Comparison of ENCODE assay signal across 18 cellular contexts in genomic region chr9:95037789-95038521, GRCh38.
A peak's percentile ranks its signal among the peaks of the same experiment; 100 is the strongest.
DNase-seq lines count a peak whose midpoint lies in the region; ATAC-seq, FAIRE-seq and TF ChIP-seq lines count a peak whose summit lies in the region.
"Had no signal": no experiment of that assay in that cellular context is flagged by ENCODE, and none has a peak within 500 bp of the region (broad histone marks: within the 10 kb centered on the region; RNA-seq: fewer than 3 reads in every experiment).

No MANE protein-coding gene starts in this region.

- H3K4me2 ChIP-seq in A549 (peak overlapping the region; percentile 24; the same call in 2 of the 3 replicates), keratinocyte (ENCODE audit: control insufficient read depth, extremely low read depth, insufficient read depth, low read depth, low read length) (peak overlapping the region; percentile 87)

- H3K4me1 ChIP-seq in A549 (peaks cover 97% of the 10 kb centered on the region), keratinocyte (ENCODE audit: control insufficient read depth, extremely low read depth, insufficient read depth, low read length) (peaks cover 39% of the 10 kb centered on the region), rectal smooth muscle tissue (ENCODE audit: control insufficient read depth, insufficient read depth, low read length) (peaks cover 36% of the 10 kb centered on the region), small intestine (ENCODE audit: control insufficient read depth in 2 of 2, insufficient read depth in 1 of 2, low read depth in 1 of 2, low read length in 1 of 2) (peaks cover 4 to 16% of the 10 kb centered on the region in 2 donors)

- CTCF ChIA-PET in A549 (lab: Yijun Ruan, JAX): interaction anchor here (0.8 to 1.7 kb wide), 6 partner anchors 8 to 356 kb away, joined by 3 to 4 read pairs (median 3); no protein-coding TSS in a partner anchor

- POLR2A ChIA-PET in A549 (lab: Yijun Ruan, JAX): interaction anchor here (1.5 kb wide), 1 partner anchor 12 kb away, joined by 3 read pairs; no protein-coding TSS in a partner anchor

- ATAC-seq in A549 (peak in 1 of 2 experiments; percentile 13; a peak in 1 of 6 replicates), SK-N-SH treated with all-trans-retinoic acid at 6 μM for 48 hours (peak; percentile 21; the same call in 1 of the 3 replicates), GM21367 (IDR thresholded peaks at IDR 0.05; ENCODE audit: unreplicated experiment) (no peak)
- ATAC-seq: activated T-helper 17 cell treated with anti-CD3 and anti-CD28 coated beads, Interleukin-2, amount 50 U/mL, for 72 hours had no signal

- H2AFZ ChIP-seq in keratinocyte (ENCODE audit: control insufficient read depth, low read length): no peak overlapping the region

- no peak for TF ChIP-seq RAD21 in A549 (conservative IDR thresholded peaks at IDR 0.05 in 1 of 2, IDR thresholded peaks at IDR 0.05 in 1 of 2)

- 84% methylated on average over 7 of the region's 7 CpGs for WGBS in A549 (ENCODE audit: missing lambda C conversion rate)
- WGBS in small intestine, 3 donors: 83 to 88% (median 85%) methylated on average over 7 of the region's 7 CpGs

- H3K9ac ChIP-seq in keratinocyte (ENCODE audit: control insufficient read depth, extremely low read depth, insufficient read depth, low read length) (peak overlapping the region; percentile 82), rectal smooth muscle tissue (ENCODE audit: low read length) (no peak overlapping the region)

- H3K9me3 ChIP-seq in A549 (no peaks in the 10 kb centered on the region), keratinocyte (ENCODE audit: control insufficient read depth, low read depth, low read length) (no peaks in the 10 kb centered on the region), small intestine (ENCODE audit: control insufficient read depth, low read depth) (no peaks in the 10 kb centered on the region)

- FAIRE-seq in A549 (lab: Jason Lieb, UNC) (no peak), keratinocyte (lab: Jason Lieb, UNC) (peak; percentile 92), small intestine (lab: Jason Lieb, UNC) (no peak)

- TF ChIP-seq EP300 in A549 (IDR thresholded peaks at IDR 0.05): no peak

- DNase-seq in A549 (ENCODE audit: low read depth in 1 of 2, low spot score in 1 of 2) (no peak), keratinocyte (ENCODE audit: low read depth, low spot score) (no peak), EL (no peak), 8988T (no peak), small intestine (no peak)
- DNase-seq: activated CD4-positive, alpha-beta T cell treated with anti-CD3 and anti-CD28 coated beads, Interleukin-2, amount 50 U/mL, for 4 hours; amygdala; foreskin fibroblast; GOT3; immature natural killer cell; KBM-7; NCI-H1694; NCI-H526 treated with DMSO at 0.1 percent for 48 hours; T-helper 9 cell had no signal

- no peak for TF ChIP-seq POLR2A in A549 (IDR thresholded peaks at IDR 0.05; ENCODE audit: low read length)

- H3K36me3 ChIP-seq in keratinocyte (ENCODE audit: control insufficient read depth in 2 of 2, extremely low read depth in 1 of 2, insufficient read depth in 2 of 2, low read length in 2 of 2) (peaks cover 3 to 6% of the 10 kb centered on the region in 2 experiments), rectal smooth muscle tissue (ENCODE audit: control insufficient read depth, insufficient read depth, low read length) (no peaks in the 10 kb centered on the region), small intestine (ENCODE audit: control insufficient read depth in 2 of 2, insufficient read depth in 2 of 2, low read length in 2 of 2) (peaks cover 0 to 4% of the 10 kb centered on the region in 2 donors)

- H3K27ac ChIP-seq in A549 (peak overlapping the region; percentile 6 to 47; a peak in 4 of 6 replicates), keratinocyte (ENCODE audit: control insufficient read depth, insufficient read depth, low read length) (peak overlapping the region; percentile 98), rectal smooth muscle tissue (ENCODE audit: low read depth, low read length) (peak overlapping the region; percentile 35), small intestine (ENCODE audit: low read depth in 1 of 2, low read length in 1 of 2) (peak overlapping the region in 1 of 2 donors; percentile 8)

- H3K27me3 ChIP-seq in keratinocyte (ENCODE audit: control insufficient read depth, extremely low read depth, insufficient read depth, low read length) (no peaks in the 10 kb centered on the region), rectal smooth muscle tissue (ENCODE audit: control insufficient read depth, insufficient read depth, low read length) (no peaks in the 10 kb centered on the region), small intestine (ENCODE audit: control insufficient read depth in 2 of 2, insufficient read depth in 2 of 2, low read length in 2 of 2) (no peaks in the 10 kb centered on the region)

- H3K4me3 ChIP-seq in A549 (no peak overlapping the region), keratinocyte (ENCODE audit: control insufficient read depth in 2 of 3, extremely low read depth in 1 of 3, insufficient read depth in 2 of 3, low read depth in 1 of 3, low read length in 3 of 3) (peak overlapping the region in 2 of 3 experiments; percentile 28 to 51), rectal smooth muscle tissue (ENCODE audit: low read length) (no peak overlapping the region), small intestine (ENCODE audit: low read depth in 1 of 2, low read length in 2 of 2) (no peak overlapping the region)

- TF ChIP-seq CTCF in A549 (IDR thresholded peaks at IDR 0.05) (no peak), keratinocyte (optimal IDR thresholded peaks at IDR 0.05 in 1 of 3, IDR thresholded peaks at IDR 0.05 in 1 of 3, conservative IDR thresholded peaks at IDR 0.05 in 1 of 3; ENCODE audit: extremely low read depth in 1 of 3, insufficient read depth in 2 of 3, low read length in 3 of 3) (no peak)

- H3K9me1 ChIP-seq in keratinocyte (ENCODE audit: control insufficient read depth, extremely low read depth, insufficient read depth, low read length): no peaks in the 10 kb centered on the region

- no peaks in the 10 kb centered on the region for H4K20me1 ChIP-seq in keratinocyte (ENCODE audit: control insufficient read depth, extremely low read depth, insufficient read depth, low read length)

- dilution Hi-C loops in keratinocyte (cut with MboI; ENCODE audit: extremely low pct_ligation_motif_present, low sequenced_read_pairs): no loop called here

- H3K79me2 ChIP-seq in keratinocyte (ENCODE audit: control insufficient read depth, insufficient read depth, low read length): peaks cover 45% of the 10 kb centered on the region

TF ChIP-seq in A549, 52 proteins besides CTCF, POLR2A, EP300 and RAD21:
- TF ChIP-seq NR3C1 (IDR thresholded peaks at IDR 0.05) (no peak), HEYL (CRISPR knock-in tag; IDR thresholded peaks at IDR 0.05) (no peak)

TF ChIP-seq in SK-N-SH treated with all-trans-retinoic acid at 6 μM for 48 hours, 23 proteins besides CTCF, POLR2A, EP300 and RAD21:
- TF ChIP-seq GLIS3 (CRISPR knock-in tag; IDR thresholded peaks at IDR 0.05) (no peak), CSDC2 (CRISPR knock-in tag; IDR thresholded peaks at IDR 0.05) (no peak), ARNTL (CRISPR knock-in tag; IDR thresholded peaks at IDR 0.05; ENCODE audit: borderline replicate concordance, low read depth) (no peak), ZNF70 (CRISPR knock-in tag; IDR thresholded peaks at IDR 0.05) (no peak), ZNF565 (CRISPR knock-in tag; conservative IDR thresholded peaks at IDR 0.05; ENCODE audit: low read depth) (no peak), PPARA (CRISPR knock-in tag; IDR thresholded peaks at IDR 0.05; ENCODE audit: borderline replicate concordance) (no peak)
TF ChIP-seq in SK-N-SH treated with all-trans-retinoic acid at 6 μM for 48 hours: peak in this region for 0.

Comparison
In these comparisons a context has a peak if more than half of its experiments do, and no peak if none do; other contexts are left out.
1. H3K4me3 ChIP-seq: peak in keratinocyte (2 of 3); none in A549 (single experiment), rectal smooth muscle tissue (single experiment) and small intestine (0 of 2).